1 cellular context compared by ENCODE assay signal in genomic region chr5:55226027-55226933, GRCh38.
TF ChIP-seq lines count a peak whose summit lies in the region.

No MANE protein-coding gene starts in this region.

TF ChIP-seq in HepG2, 621 proteins besides CTCF, POLR2A, EP300 and RAD21 (continued from another document and continues in another):
- TF ChIP-seq ZEB1 (IDR thresholded peaks at IDR 0.05; ENCODE audit: insufficient replicate concordance, low read depth), result no peak
- no peak for TF ChIP-seq MLXIP (CRISPR knock-in tag; IDR thresholded peaks at IDR 0.05; ENCODE audit: borderline replicate concordance)
- no peak for TF ChIP-seq HOXD1 (CRISPR knock-in tag; IDR thresholded peaks at IDR 0.05)
- TF ChIP-seq ZNF724P (CRISPR knock-in tag; IDR thresholded peaks at IDR 0.05; ENCODE audit: borderline replicate concordance), result no peak
- no peak for TF ChIP-seq HHEX (CRISPR knock-in tag; IDR thresholded peaks at IDR 0.05)
- no peak for TF ChIP-seq ZBTB33 (CRISPR knock-in tag; IDR thresholded peaks at IDR 0.05)
- no peak for TF ChIP-seq FOSL2 (CRISPR knock-in tag; IDR thresholded peaks at IDR 0.05)
- TF ChIP-seq ZNF367 (CRISPR knock-in tag; IDR thresholded peaks at IDR 0.05; ENCODE audit: borderline replicate concordance), result no peak; the same call in 1 of the 2 replicates
- TF ChIP-seq REXO4 (CRISPR knock-in tag; IDR thresholded peaks at IDR 0.05; ENCODE audit: borderline replicate concordance), result no peak
- no peak for TF ChIP-seq HES4 (CRISPR knock-in tag; IDR thresholded peaks at IDR 0.05; ENCODE audit: borderline replicate concordance)
- no peak for TF ChIP-seq ZNF777 (CRISPR knock-in tag; IDR thresholded peaks at IDR 0.05)
- TF ChIP-seq ZSCAN12 (CRISPR knock-in tag; IDR thresholded peaks at IDR 0.05), result no peak
- no peak for TF ChIP-seq GRHL1 (CRISPR knock-in tag; conservative IDR thresholded peaks at IDR 0.05)
- no peak for TF ChIP-seq MEF2D (CRISPR knock-in tag; IDR thresholded peaks at IDR 0.05)
- no peak; the same call in 1 of the 2 replicates for TF ChIP-seq KDM5B (CRISPR knock-in tag; IDR thresholded peaks at IDR 0.05; ENCODE audit: borderline replicate concordance)
- TF ChIP-seq ZSCAN22 (CRISPR knock-in tag; IDR thresholded peaks at IDR 0.05), result no peak
- TF ChIP-seq CSRNP2 (CRISPR knock-in tag; conservative IDR thresholded peaks at IDR 0.05; ENCODE audit: low read depth), result no peak
- no peak for TF ChIP-seq STAT6 (CRISPR knock-in tag; IDR thresholded peaks at IDR 0.05; ENCODE audit: borderline replicate concordance)
- TF ChIP-seq GFI1 (CRISPR knock-in tag; IDR thresholded peaks at IDR 0.05; ENCODE audit: borderline replicate concordance), result no peak
- no peak; the same call in 1 of the 2 replicates for TF ChIP-seq SMC3 (IDR thresholded peaks at IDR 0.05; ENCODE audit: low read length)
- TF ChIP-seq ZSCAN21 (CRISPR knock-in tag; IDR thresholded peaks at IDR 0.05; ENCODE audit: borderline replicate concordance), result no peak
- TF ChIP-seq ZNF430 (CRISPR knock-in tag; IDR thresholded peaks at IDR 0.05), result 0 out of 2 replicates have a peak, but pooled peaks have one; percentile 26
- no peak for TF ChIP-seq SAP130 (CRISPR knock-in tag; IDR thresholded peaks at IDR 0.05; ENCODE audit: low read depth)
- no peak for TF ChIP-seq SKI (IDR thresholded peaks at IDR 0.05; ENCODE audit: partially characterized antibody)
- TF ChIP-seq REPIN1 (CRISPR knock-in tag; IDR thresholded peaks at IDR 0.05; ENCODE audit: borderline replicate concordance, low read depth), result 0 out of 2 replicates have a peak, but pooled peaks have one; percentile 22
- no peak for TF ChIP-seq ZNF576 (CRISPR knock-in tag; IDR thresholded peaks at IDR 0.05)
- no peak for TF ChIP-seq NFIC (IDR thresholded peaks at IDR 0.05; ENCODE audit: low read length)
- no peak for TF ChIP-seq ZFP36L1 (CRISPR knock-in tag; IDR thresholded peaks at IDR 0.05)
- TF ChIP-seq ZNF772 (CRISPR knock-in tag; IDR thresholded peaks at IDR 0.05), result peak; percentile 35; the same call in 1 of the 2 replicates
- no peak for TF ChIP-seq ZNF232 (CRISPR knock-in tag; IDR thresholded peaks at IDR 0.05; ENCODE audit: borderline replicate concordance)
- no peak for TF ChIP-seq CERS6 (CRISPR knock-in tag; IDR thresholded peaks at IDR 0.05)
- no peak for TF ChIP-seq ZNF530 (CRISPR knock-in tag; IDR thresholded peaks at IDR 0.05; ENCODE audit: low read depth)
- no peak for TF ChIP-seq ZNF18 (CRISPR knock-in tag; IDR thresholded peaks at IDR 0.05; ENCODE audit: insufficient replicate concordance)
- no peak for TF ChIP-seq ZNF569 (CRISPR knock-in tag; IDR thresholded peaks at IDR 0.05; ENCODE audit: borderline replicate concordance)
- no peak for TF ChIP-seq NFKBIZ (CRISPR knock-in tag; IDR thresholded peaks at IDR 0.05)
- no peak for TF ChIP-seq NFE2 (CRISPR knock-in tag; IDR thresholded peaks at IDR 0.05)
- TF ChIP-seq ZNF253 (CRISPR knock-in tag; IDR thresholded peaks at IDR 0.05; ENCODE audit: borderline replicate concordance), result no peak
- TF ChIP-seq RXRB (CRISPR knock-in tag; IDR thresholded peaks at IDR 0.05; ENCODE audit: borderline replicate concordance), result no peak
- no peak for TF ChIP-seq E2F1 (CRISPR knock-in tag; IDR thresholded peaks at IDR 0.05)
- TF ChIP-seq KLF12 (CRISPR knock-in tag; IDR thresholded peaks at IDR 0.05; ENCODE audit: borderline replicate concordance), result no peak
- TF ChIP-seq SNRNP70 (IDR thresholded peaks at IDR 0.05; ENCODE audit: low read depth, low read length), result no peak
- no peak for TF ChIP-seq U2AF2 (IDR thresholded peaks at IDR 0.05; ENCODE audit: low read depth, low read length)
- no peak for TF ChIP-seq ARID3A (IDR thresholded peaks at IDR 0.05; ENCODE audit: low read depth, low read length)
- no peak for TF ChIP-seq ZFP36 (IDR thresholded peaks at IDR 0.05; ENCODE audit: borderline replicate concordance, low read depth, low read length, partially characterized antibody)
- TF ChIP-seq POLR2AphosphoS5 (IDR thresholded peaks at IDR 0.05; ENCODE audit: low read depth, low read length), result no peak
- no peak for TF ChIP-seq ZNF12 (CRISPR knock-in tag; IDR thresholded peaks at IDR 0.05)
- no peak for TF ChIP-seq ZNF326 (CRISPR knock-in tag; IDR thresholded peaks at IDR 0.05; ENCODE audit: borderline replicate concordance)
- TF ChIP-seq NFYB (CRISPR knock-in tag; IDR thresholded peaks at IDR 0.05), result no peak
